In genomic region chr5:6039111-6039510, GRCh38 we compare ENCODE assay signal across 1 cellular context.
TF ChIP-seq lines count a peak whose summit lies in the region.

No MANE protein-coding gene starts in this region.

TF ChIP-seq in HepG2, 621 proteins besides CTCF, POLR2A, EP300 and RAD21 (continued from another document):
- TF ChIP-seq RERE (CRISPR knock-in tag; IDR thresholded peaks at IDR 0.05; ENCODE audit: low read depth): no peak
TF ChIP-seq in HepG2: peak in this region for 2.
